21 cellular contexts compared by ENCODE assay signal in the genomic region with DNA sequence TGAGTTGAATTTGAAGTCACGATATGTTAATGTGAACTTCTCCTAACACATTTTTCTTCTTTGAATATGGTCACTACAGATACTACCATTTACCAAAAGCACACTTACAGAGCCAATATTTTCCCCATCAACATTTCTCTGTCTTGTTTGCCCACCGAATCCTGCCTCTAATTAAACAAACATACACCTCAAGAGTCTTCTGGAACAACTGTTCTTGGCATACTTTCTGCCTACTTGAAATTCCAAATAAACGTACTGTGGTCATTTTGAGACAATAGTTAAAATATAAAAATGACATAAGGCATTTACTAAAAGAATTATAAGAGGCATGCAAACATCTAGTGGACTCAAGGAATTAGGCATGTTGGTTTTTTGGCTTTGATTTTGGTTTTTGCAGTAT.
"Had no signal": no experiment of that assay in that cellular context is flagged by ENCODE, and none has a peak within 500 bp of the region (broad histone marks: within the 10 kb centered on the region; RNA-seq: fewer than 3 reads in every experiment).

No MANE protein-coding gene starts in this region.

- H3K4me3 Mint-ChIP-seq: endodermal cell, naive B cell, nephron, type B pancreatic cell had no signal

- H3K36me3 ChIP-seq: pancreas, uterus had no signal

- DNase-seq: effector CD4-positive, alpha-beta T cell; endodermal cell; erythroblast; foreskin keratinocyte; kidney; left cardiac atrium; left ventricle myocardium superior; mesenchymal stem cell; midbrain; naive B cell; occipital lobe; pancreas; right cardiac atrium; stimulated activated CD4-positive, alpha-beta T cell treated with anti-CD3 and anti-CD28 coated beads, Interleukin-2, amount 100 ng/mL, for 48 hours; stimulated activated naive CD4-positive, alpha-beta T cell treated with Interleukin-2 at 50 U/mL for 16 hours; uterus had no signal

- H3K4me3 ChIP-seq: lung, pancreas, smooth muscle cell, uterus had no signal

- H3K9me3 Mint-ChIP-seq: endodermal cell, naive B cell, nephron, type B pancreatic cell had no signal

- H3K4me1 ChIP-seq: foreskin keratinocyte, pancreas, uterus had no signal

- H3K27ac ChIP-seq: foreskin keratinocyte, pancreas, uterus had no signal

- H3K27me3 ChIP-seq: foreskin keratinocyte, pancreas, uterus had no signal

- H3K27ac Mint-ChIP-seq: endodermal cell, nephron, progenitor cell of endocrine pancreas, type B pancreatic cell had no signal

- H3K4me2 ChIP-seq: smooth muscle cell had no signal

- H3K4me1 Mint-ChIP-seq: endodermal cell, nephron had no signal

- H3K9me3 ChIP-seq: pancreas, uterus had no signal

- H3K27me3 Mint-ChIP-seq: naive B cell, progenitor cell of endocrine pancreas, type B pancreatic cell had no signal
